In genomic region chr6:52724041-52724405, GRCh38 we compare ENCODE assay signal across 11 cellular contexts. TPM values are rescaled to one million over a fixed set of nuclear protein-coding genes. Genes with fewer than 3 reads are reported as not detected.
DNase-seq lines count a peak whose midpoint lies in the region; TF ChIP-seq lines count a peak whose summit lies in the region.
"Had no signal": no experiment of that assay in that cellular context is flagged by ENCODE, and none has a peak within 500 bp of the region (broad histone marks: within the 10 kb centered on the region; RNA-seq: fewer than 3 reads in every experiment).

No MANE protein-coding gene starts in this region.

- BruUV-seq in PC-9 (replicated peaks; lab: Mats Ljungman, UMichigan): no TSS peak

- POLR2A ChIA-PET in AG04450 (lab: Yijun Ruan, JAX): interaction anchor here (0.6 kb wide), 1 partner anchor 157 kb away, joined by 3 read pairs; no protein-coding TSS in a partner anchor
- POLR2A ChIA-PET in PC-9 (lab: Charles Lee; ENCODE audit: unreplicated experiment): no interaction called here

- H4K20me1 ChIP-seq in PC-9 (ENCODE audit: insufficient read depth): no peaks in the 10 kb centered on the region

- no peak overlapping the region for H2AFZ ChIP-seq in PC-9

- no peaks in the 10 kb centered on the region for H3K79me2 ChIP-seq in PC-9 (ENCODE audit: low read depth)

- H3K9me3 ChIP-seq in AG04450 (ENCODE audit: control insufficient read depth, insufficient read depth, low read length) (no peaks in the 10 kb centered on the region), esophagus squamous epithelium (no peaks in the 10 kb centered on the region), PC-9 (ENCODE audit: insufficient read depth, low read depth) (no peaks in the 10 kb centered on the region; the same call in 1 of the 2 replicates)

- intact Hi-C loops in esophagus squamous epithelium (cut with DNase I): no loop called here
- intact Hi-C loops in PC-9 (cut with micrococcal nuclease; ENCODE audit: unreplicated experiment): loop anchor here (1.0 to 10.0 kb wide), 2 partner anchors 91 to 271 kb away; partner anchors contain the start of gene GSTA4

- H3K27ac ChIP-seq in AG04450 (ENCODE audit: low read depth, low read length) (no peak overlapping the region), esophagus squamous epithelium (peak overlapping the region; percentile 77 to 86 (median 80)), PC-9 (no peak overlapping the region)

- H3K27me3 Mint-ChIP-seq in nephron (ENCODE audit: low read depth): no peaks in the 10 kb centered on the region

- H3K4me1 ChIP-seq in esophagus squamous epithelium: peaks cover 15 to 42% (median 17%) of the 10 kb centered on the region in 3 donors
- peaks cover 34% of the 10 kb centered on the region for H3K4me1 ChIP-seq in PC-9 (replicated peaks; ENCODE audit: insufficient read depth)

- CTCF ChIA-PET in AG04450 (lab: Charles Lee) (interaction anchor here (0.6 to 2.5 kb wide), 7 partner anchors 9 to 324 kb away, joined by 3 to 9 read pairs (median 4); partner anchors contain the start of gene GSTA4), PC-9 (lab: Charles Lee) (interaction anchor here (0.6 kb wide), 1 partner anchor 316 kb away, joined by 6 read pairs; no protein-coding TSS in a partner anchor)

- H3K4me1 Mint-ChIP-seq in nephron: peaks cover 5% of the 10 kb centered on the region

- peak; percentile 8 for DNase-seq in AG04450 (ENCODE audit: low read depth, low spot score)
- DNase-seq in LHCN-M2 (ENCODE audit: low read depth): peak; percentile 51
- no peak for DNase-seq in esophagus squamous epithelium (lab: John Stamatoyannopoulos, UW)
- no peak for DNase-seq in T-helper 1 cell
- DNase-seq in PC-9: no peak
- no peak for DNase-seq in stimulated activated CD4-positive, alpha-beta T cell treated with anti-CD3 and anti-CD28 coated beads, Interleukin-4, amount 100 ng/mL, for 1 hour
- no peak for DNase-seq in NCI-H1105 (lab: John Stamatoyannopoulos, UW)

- H3K4me2 ChIP-seq in PC-9: no peak overlapping the region

- 33 to 45% methylated on average over 2 of the region's 2 CpGs for WGBS in esophagus squamous epithelium, 2 donors

- TF ChIP-seq CTCF in AG04450 (IDR thresholded peaks at IDR 0.05; ENCODE audit: low read depth, low read length) (no peak), esophagus squamous epithelium (IDR thresholded peaks at IDR 0.05) (no peak), nephron (IDR thresholded peaks at IDR 0.05; ENCODE audit: unreplicated experiment in 3 of 3) (no peak), PC-9 (conservative IDR thresholded peaks at IDR 0.05) (no peak)

- no peak overlapping the region for H3K4me3 Mint-ChIP-seq in nephron
- H3K4me3 Mint-ChIP-seq: activated T-cell treated with anti-CD3 and anti-CD28 coated beads, Interleukin-2, amount 50 U/mL, for 72 hours; neural crest cell had no signal

- H3K4me3 ChIP-seq in AG04450 (ENCODE audit: low read depth, low read length) (no peak overlapping the region), esophagus squamous epithelium (no peak overlapping the region), PC-9 (no peak overlapping the region)

- H3K27ac Mint-ChIP-seq in nephron: peak overlapping the region in 2 of 3 experiments; percentile 8 to 16
- H3K27ac Mint-ChIP-seq: activated T-cell treated with anti-CD3 and anti-CD28 coated beads, Interleukin-2, amount 50 U/mL, for 72 hours had no signal

- H3F3A ChIP-seq in PC-9 (ENCODE audit: insufficient read depth, low read depth): peaks cover 17% of the 10 kb centered on the region

- no peaks in the 10 kb centered on the region for H3K36me3 Mint-ChIP-seq in nephron (ENCODE audit: low read depth)

- no peaks in the 10 kb centered on the region for H3K36me3 ChIP-seq in esophagus squamous epithelium
- no peaks in the 10 kb centered on the region for H3K36me3 ChIP-seq in PC-9 (ENCODE audit: low read depth)

- no peaks in the 10 kb centered on the region for H3K9me2 ChIP-seq in PC-9 (ENCODE audit: insufficient read depth)

- no peak for TF ChIP-seq POLR2A in esophagus squamous epithelium (IDR thresholded peaks at IDR 0.05)

- H3K27me3 ChIP-seq in AG04450 (ENCODE audit: control insufficient read depth, insufficient read depth, low read length) (no peaks in the 10 kb centered on the region), esophagus squamous epithelium (no peaks in the 10 kb centered on the region), PC-9 (ENCODE audit: insufficient read depth, low read depth) (no peaks in the 10 kb centered on the region)

- no peaks in the 10 kb centered on the region for H3K9me3 Mint-ChIP-seq in nephron
- H3K9me3 Mint-ChIP-seq: activated T-cell treated with anti-CD3 and anti-CD28 coated beads, Interleukin-2, amount 50 U/mL, for 72 hours had no signal

RNA-seq across cellular contexts. Expression of gene GSTA2, which starts 39.3 kb away (rescaled TPM):
- polyA plus RNA-seq in AG04450 (2011; rRNA removed): not detected in 2 replicates
- not detected in 2 replicates for polyA minus RNA-seq in AG04450 (2011; rRNA and poly(A)+ RNA removed)
- total RNA-seq in LHCN-M2 (2014; rRNA removed) (not detected in 2 replicates), esophagus squamous epithelium (not detected), PC-9 (2021) (not detected in 2 replicates)
- not detected for polyA plus RNA-seq in LHCN-M2 (2012)
- total RNA-seq: activated T-cell treated with anti-CD3 and anti-CD28 coated beads, Interleukin-2, amount 50 U/mL, for 72 hours; neural crest cell; temporal lobe had no signal

RNA-seq across cellular contexts. Expression of gene TMEM14A, which starts 53.1 kb away (rescaled TPM):
- polyA plus RNA-seq in AG04450 (2011; rRNA removed): 33.4 and 55.6 TPM in 2 replicates
- 6.9 and 7.7 TPM in 2 replicates for polyA minus RNA-seq in AG04450 (2011; rRNA and poly(A)+ RNA removed)
- total RNA-seq in LHCN-M2 (2014; rRNA removed): 49.8 and 50.6 TPM in 2 replicates
- polyA plus RNA-seq in LHCN-M2 (2012): 30.5 TPM
- 100 to 1,000 TPM in 1 of 4 donors, 10 to 100 TPM in 3; 38.1 to 102 (median 51.3) TPM for total RNA-seq in esophagus squamous epithelium
- 48.9 and 75.2 TPM in 2 replicates for total RNA-seq in PC-9 (2021)

Comparison
In these comparisons a context has a peak if more than half of its experiments do, and no peak if none do; other contexts are left out.
1. DNase-seq: peak in AG04450 (single experiment) and LHCN-M2 (single experiment); none in esophagus squamous epithelium (single experiment), T-helper 1 cell (0 of 5), PC-9 (0 of 2), stimulated activated CD4-positive, alpha-beta T cell treated with anti-CD3 and anti-CD28 coated beads, Interleukin-4, amount 100 ng/mL, for 1 hour (single experiment) and NCI-H1105 (single experiment).
2. H3K27ac ChIP-seq: peak in esophagus squamous epithelium (4 of 4); none in AG04450 (single experiment) and PC-9 (single experiment).